ENCODE assay signal across 8 cellular contexts in the genomic region with DNA sequence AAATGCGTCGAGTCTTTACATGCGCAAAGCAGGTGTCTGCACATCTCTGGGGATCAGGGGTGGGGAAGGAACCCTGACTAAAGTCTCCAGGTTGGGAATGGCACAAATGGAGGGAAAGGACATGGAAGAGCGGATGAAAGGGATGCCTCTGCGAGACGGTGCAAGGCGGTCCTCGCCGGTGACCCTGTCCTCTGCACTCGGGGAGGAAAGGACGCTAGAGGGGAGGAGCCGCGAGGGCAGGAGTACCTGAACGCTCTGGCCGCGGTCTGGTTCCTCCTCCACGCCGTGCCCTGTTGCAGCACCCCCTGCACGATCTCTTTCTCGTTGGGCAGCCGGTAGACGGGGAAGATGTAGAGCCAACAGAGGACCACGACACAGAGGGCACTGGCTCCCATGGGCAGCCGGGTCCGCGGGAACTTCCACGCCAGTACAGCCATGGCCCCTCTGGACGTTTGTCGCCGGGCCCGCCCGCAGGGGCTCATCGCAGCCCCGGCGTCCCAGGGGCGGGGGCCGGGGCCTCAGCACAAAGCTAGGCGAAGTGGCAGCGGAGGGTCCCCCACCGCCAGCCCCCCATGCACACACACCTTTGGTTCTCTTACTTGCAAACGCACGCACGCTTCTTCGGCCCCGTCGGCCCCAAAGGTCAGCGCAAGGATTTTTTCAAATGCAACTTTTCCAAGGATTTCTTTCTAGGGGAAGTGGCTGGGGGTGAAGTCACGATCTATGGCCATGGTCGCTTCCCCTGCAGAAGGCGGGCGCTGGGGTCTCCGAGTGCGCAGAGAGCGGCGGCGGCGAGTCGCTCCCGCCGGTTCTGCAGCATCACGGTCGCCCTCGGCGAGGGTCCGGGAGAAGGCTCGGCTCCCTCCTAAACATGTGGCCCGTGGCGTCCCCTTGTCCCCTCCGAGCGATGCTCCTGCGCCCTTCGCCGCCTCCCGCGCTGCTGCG. TPM values are rescaled to one million over a fixed set of nuclear protein-coding genes. Genes with fewer than 3 reads are reported as not detected.
DNase-seq lines count a peak whose midpoint lies in the region; ATAC-seq and TF ChIP-seq lines count a peak whose summit lies in the region.

No MANE protein-coding gene starts in this region.

- no peak overlapping the region for H4K8ac ChIP-seq in trophoblast cell (ENCODE audit: low read depth, low read length)

- no peak overlapping the region for H2AFZ ChIP-seq in trophoblast cell (ENCODE audit: insufficient read depth, low read length, poor library complexity)

- H2BK5ac ChIP-seq in trophoblast cell (ENCODE audit: low read depth, low read length, poor library complexity), result no peak overlapping the region

- no peaks in the 10 kb centered on the region for H3K9me3 ChIP-seq in HEK293 (ENCODE audit: control insufficient read depth, insufficient read depth, low read depth, low read length)
- peaks cover 2% of the 10 kb centered on the region for H3K9me3 ChIP-seq in trophoblast cell (ENCODE audit: insufficient read depth, low read depth, low read length)

- no peak for TF ChIP-seq CTCF in HEK293 (tag by site-specific recombination; IDR thresholded peaks at IDR 0.05)
- TF ChIP-seq CTCF in fibroblast of villous mesenchyme (IDR thresholded peaks at IDR 0.05; ENCODE audit: insufficient read depth, low read depth, low read length), result no peak

- WGBS in trophoblast cell (ENCODE audit: extremely low coverage, insufficient coverage, insufficient read length), result no CpG with 5 or more reads among the region's 76 CpGs

- no peaks in the 10 kb centered on the region for H3K36me3 ChIP-seq in HEK293 (ENCODE audit: control insufficient read depth in 2 of 2, insufficient read depth in 1 of 2, low read length in 2 of 2)
- H3K36me3 ChIP-seq in trophoblast cell (ENCODE audit: control insufficient read depth in 1 of 2, insufficient read depth in 2 of 2, low read length in 2 of 2), result no peaks in the 10 kb centered on the region

- H2BK12ac ChIP-seq in trophoblast cell (ENCODE audit: low read length), result no peak overlapping the region

- POLR2A ChIA-PET in HEK293 (lab: Yijun Ruan, JAX), result no interaction called here

- no peak overlapping the region for H4K12ac ChIP-seq in trophoblast cell (ENCODE audit: low read depth, low read length)

- no peak overlapping the region for H3K14ac ChIP-seq in trophoblast cell (ENCODE audit: low read length)

- H3K4me2 ChIP-seq in trophoblast cell (ENCODE audit: low read length), result peak overlapping the region; percentile 73

- H3K4me3 ChIP-seq in HEK293 (ENCODE audit: low read depth, low read length) (peak overlapping the region; percentile 61), fibroblast of villous mesenchyme (ENCODE audit: low read depth, low read length) (peak overlapping the region; percentile 57), trophoblast cell (ENCODE audit: low read depth, low read length) (peak overlapping the region; percentile 67)

- no peak overlapping the region for H2BK120ac ChIP-seq in trophoblast cell (ENCODE audit: insufficient read depth, low read length, poor library complexity)

- H3K9ac ChIP-seq in trophoblast cell (ENCODE audit: low read length), result no peak overlapping the region

- CTCF ChIA-PET in HEK293 (lab: Yijun Ruan, JAX), result no interaction called here

- H3K79me1 ChIP-seq in trophoblast cell (ENCODE audit: low read length), result no peaks in the 10 kb centered on the region

- no peak overlapping the region for H2AK5ac ChIP-seq in trophoblast cell (ENCODE audit: low read length)

- no peak for ATAC-seq in HG03159 (IDR thresholded peaks at IDR 0.05; ENCODE audit: unreplicated experiment)

- no peak overlapping the region for H3K4ac ChIP-seq in trophoblast cell (ENCODE audit: low read depth, low read length)

- H3K27ac ChIP-seq in HEK293 (ENCODE audit: extremely low read depth, low read depth, low read length) (no peak overlapping the region), trophoblast cell (ENCODE audit: low read depth, low read length) (no peak overlapping the region)

- H3K4me1 ChIP-seq in HEK293 (ENCODE audit: control insufficient read depth, insufficient read depth, low read length), result no peaks in the 10 kb centered on the region
- H3K4me1 ChIP-seq in trophoblast cell (ENCODE audit: control insufficient read depth in 1 of 2, insufficient read depth in 2 of 2, low read length in 2 of 2), result peaks cover 11% of the 10 kb centered on the region in 2 experiments

- H4K91ac ChIP-seq in trophoblast cell (ENCODE audit: low read depth, low read length), result no peak overlapping the region

- H3K27me3 ChIP-seq in trophoblast cell (ENCODE audit: insufficient read depth, low read length), result peaks cover 23% of the 10 kb centered on the region

- H3K79me2 ChIP-seq in trophoblast cell (ENCODE audit: control insufficient read depth, insufficient read depth, low read length, poor library complexity), result no peaks in the 10 kb centered on the region

- H3K23ac ChIP-seq in trophoblast cell (ENCODE audit: low read length), result no peak overlapping the region

- H3K18ac ChIP-seq in trophoblast cell (ENCODE audit: low read length), result no peak overlapping the region

- DNase-seq in activated CD8-positive, alpha-beta memory T cell treated with anti-CD3 and anti-CD28 coated beads, Interleukin-2, amount 50 U/mL, for 48 hours, result peak; percentile 60
- DNase-seq in fibroblast of villous mesenchyme (ENCODE audit: low read depth) (no peak), trophoblast cell (no peak), inferior parietal cortex (ENCODE audit: extremely low spot score) (no peak), NCI-H187 treated with DMSO at 0.1 percent for 48 hours (lab: John Stamatoyannopoulos, UW) (no peak), NCI-H1930 (lab: John Stamatoyannopoulos, UW) (no peak)

TF ChIP-seq in HEK293, 187 proteins besides CTCF, POLR2A, EP300 and RAD21:
- TF ChIP-seq, protein P1, sequence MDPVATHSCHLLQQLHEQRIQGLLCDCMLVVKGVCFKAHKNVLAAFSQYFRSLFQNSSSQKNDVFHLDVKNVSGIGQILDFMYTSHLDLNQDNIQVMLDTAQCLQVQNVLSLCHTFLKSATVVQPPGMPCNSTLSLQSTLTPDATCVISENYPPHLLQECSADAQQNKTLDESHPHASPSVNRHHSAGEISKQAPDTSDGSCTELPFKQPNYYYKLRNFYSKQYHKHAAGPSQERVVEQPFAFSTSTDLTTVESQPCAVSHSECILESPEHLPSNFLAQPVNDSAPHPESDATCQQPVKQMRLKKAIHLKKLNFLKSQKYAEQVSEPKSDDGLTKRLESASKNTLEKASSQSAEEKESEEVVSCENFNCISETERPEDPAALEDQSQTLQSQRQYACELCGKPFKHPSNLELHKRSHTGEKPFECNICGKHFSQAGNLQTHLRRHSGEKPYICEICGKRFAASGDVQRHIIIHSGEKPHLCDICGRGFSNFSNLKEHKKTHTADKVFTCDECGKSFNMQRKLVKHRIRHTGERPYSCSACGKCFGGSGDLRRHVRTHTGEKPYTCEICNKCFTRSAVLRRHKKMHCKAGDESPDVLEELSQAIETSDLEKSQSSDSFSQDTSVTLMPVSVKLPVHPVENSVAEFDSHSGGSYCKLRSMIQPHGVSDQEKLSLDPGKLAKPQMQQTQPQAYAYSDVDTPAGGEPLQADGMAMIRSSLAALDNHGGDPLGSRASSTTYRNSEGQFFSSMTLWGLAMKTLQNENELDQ (tag by site-specific recombination; IDR thresholded peaks at IDR 0.05; ENCODE audit: low read depth), result no peak
- TF ChIP-seq, protein P2, sequence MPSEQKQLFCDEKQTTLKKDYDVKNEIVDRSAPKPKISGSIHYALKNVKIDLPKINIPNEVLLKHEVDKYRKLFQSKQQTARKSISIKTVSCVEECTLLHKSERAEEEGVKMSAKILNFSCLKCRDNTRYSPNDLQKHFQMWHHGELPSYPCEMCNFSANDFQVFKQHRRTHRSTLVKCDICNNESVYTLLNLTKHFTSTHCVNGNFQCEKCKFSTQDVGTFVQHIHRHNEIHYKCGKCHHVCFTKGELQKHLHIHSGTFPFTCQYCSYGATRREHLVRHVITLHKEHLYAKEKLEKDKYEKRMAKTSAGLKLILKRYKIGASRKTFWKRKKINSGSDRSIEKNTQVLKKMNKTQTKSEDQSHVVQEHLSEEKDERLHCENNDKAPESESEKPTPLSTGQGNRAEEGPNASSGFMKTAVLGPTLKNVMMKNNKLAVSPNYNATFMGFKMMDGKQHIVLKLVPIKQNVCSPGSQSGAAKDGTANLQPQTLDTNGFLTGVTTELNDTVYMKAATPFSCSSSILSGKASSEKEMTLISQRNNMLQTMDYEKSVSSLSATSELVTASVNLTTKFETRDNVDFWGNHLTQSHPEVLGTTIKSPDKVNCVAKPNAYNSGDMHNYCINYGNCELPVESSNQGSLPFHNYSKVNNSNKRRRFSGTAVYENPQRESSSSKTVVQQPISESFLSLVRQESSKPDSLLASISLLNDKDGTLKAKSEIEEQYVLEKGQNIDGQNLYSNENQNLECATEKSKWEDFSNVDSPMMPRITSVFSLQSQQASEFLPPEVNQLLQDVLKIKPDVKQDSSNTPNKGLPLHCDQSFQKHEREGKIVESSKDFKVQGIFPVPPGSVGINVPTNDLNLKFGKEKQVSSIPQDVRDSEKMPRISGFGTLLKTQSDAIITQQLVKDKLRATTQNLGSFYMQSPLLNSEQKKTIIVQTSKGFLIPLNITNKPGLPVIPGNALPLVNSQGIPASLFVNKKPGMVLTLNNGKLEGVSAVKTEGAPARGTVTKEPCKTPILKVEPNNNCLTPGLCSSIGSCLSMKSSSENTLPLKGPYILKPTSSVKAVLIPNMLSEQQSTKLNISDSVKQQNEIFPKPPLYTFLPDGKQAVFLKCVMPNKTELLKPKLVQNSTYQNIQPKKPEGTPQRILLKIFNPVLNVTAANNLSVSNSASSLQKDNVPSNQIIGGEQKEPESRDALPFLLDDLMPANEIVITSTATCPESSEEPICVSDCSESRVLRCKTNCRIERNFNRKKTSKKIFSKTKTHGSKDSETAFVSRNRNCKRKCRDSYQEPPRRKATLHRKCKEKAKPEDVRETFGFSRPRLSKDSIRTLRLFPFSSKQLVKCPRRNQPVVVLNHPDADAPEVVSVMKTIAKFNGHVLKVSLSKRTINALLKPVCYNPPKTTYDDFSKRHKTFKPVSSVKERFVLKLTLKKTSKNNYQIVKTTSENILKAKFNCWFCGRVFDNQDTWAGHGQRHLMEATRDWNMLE (tag by site-specific recombination; conservative IDR thresholded peaks at IDR 0.05; ENCODE audit: low read depth), result no peak
- TF ChIP-seq ZNF10 (tag by site-specific recombination; IDR thresholded peaks at IDR 0.05), result no peak

RNA-seq across cellular contexts. Expression of a gene that starts 0.5 kb away (rescaled TPM):
- 0.43 and 1.3 TPM in 2 replicates for total RNA-seq in fibroblast of villous mesenchyme
- 0.35 and 0.48 TPM in 2 replicates for polyA plus RNA-seq in trophoblast cell (2013)
